9 cellular contexts compared by ENCODE assay signal in genomic region chr9:98410185-98410697, GRCh38.
DNase-seq lines count a peak whose midpoint lies in the region; ATAC-seq and TF ChIP-seq lines count a peak whose summit lies in the region.
"Had no signal": no experiment of that assay in that cellular context is flagged by ENCODE, and none has a peak within 500 bp of the region (broad histone marks: within the 10 kb centered on the region; RNA-seq: fewer than 3 reads in every experiment).

No MANE protein-coding gene starts in this region.

- H3K9ac ChIP-seq in neuronal stem cell (ENCODE audit: low read depth, low read length, poor library complexity) = no peak overlapping the region

- TF ChIP-seq CTCF in RWPE1 (conservative IDR thresholded peaks at IDR 0.05; ENCODE audit: low read depth) = no peak
- TF ChIP-seq CTCF in fibroblast of mammary gland (conservative IDR thresholded peaks at IDR 0.05; ENCODE audit: control insufficient read depth, insufficient read depth, low read depth, low read length) = peak; percentile 67

- H2AK5ac ChIP-seq in neuronal stem cell (ENCODE audit: low read depth, low read length) = no peak overlapping the region

- H3K9me3 ChIP-seq in neuronal stem cell (replicated peaks in 1 of 2; ENCODE audit: control insufficient read depth in 2 of 2, insufficient read depth in 1 of 2, low read depth in 1 of 2, low read length in 2 of 2) = no peaks in the 10 kb centered on the region
- H3K9me3 ChIP-seq: tibial artery had no signal

- CTCF ChIA-PET in RWPE1 (lab: Yijun Ruan, JAX) = interaction anchor here (0.6 to 0.7 kb wide), 4 partner anchors 57 to 313 kb away, joined by 3 to 4 read pairs (median 3); no protein-coding TSS in a partner anchor

- H2BK5ac ChIP-seq in neuronal stem cell (ENCODE audit: low read length) = no peak overlapping the region

- H3K79me1 ChIP-seq in neuronal stem cell (ENCODE audit: low read depth, low read length) = no peaks in the 10 kb centered on the region

- POLR2A ChIA-PET in RWPE1 (lab: Yijun Ruan, JAX; ENCODE audit: low non-redundant PET) = no interaction called here

- H3K4me2 ChIP-seq in neuronal stem cell (ENCODE audit: insufficient read depth, low read length, poor library complexity, severe bottlenecking) = no peak overlapping the region

- peak overlapping the region; percentile 71 for H2AFZ ChIP-seq in neuronal stem cell (ENCODE audit: low read length)

- peaks cover 0 to 21% (median 0%) of the 10 kb centered on the region in 3 experiments for H3K27me3 ChIP-seq in neuronal stem cell (ENCODE audit: control insufficient read depth in 3 of 3, insufficient read depth in 3 of 3, low read depth in 1 of 3, low read length in 3 of 3)
- H3K27me3 ChIP-seq: tibial artery had no signal

- H3K27ac ChIP-seq in RWPE1 (no peak overlapping the region), neuronal stem cell (replicated peaks; ENCODE audit: low read length) (no peak overlapping the region)
- H3K27ac ChIP-seq: tibial artery had no signal

- ATAC-seq in HG03045 (IDR thresholded peaks at IDR 0.05; ENCODE audit: unreplicated experiment) = no peak

- no CpG with 5 or more reads among the region's 8 CpGs for whole genome bisulfite sequencing in neuronal stem cell (ENCODE audit: extremely low coverage in 2 of 2, insufficient read length in 2 of 2, insufficient replicate concordance in 1 of 2), 2 donors

- H2BK120ac ChIP-seq in neuronal stem cell (ENCODE audit: low read depth, low read length) = no peak overlapping the region

- no peak overlapping the region for H4K91ac ChIP-seq in neuronal stem cell (ENCODE audit: low read depth, low read length, poor library complexity)

- no peak overlapping the region for H2BK15ac ChIP-seq in neuronal stem cell (ENCODE audit: low read length)

- H3K4me3 ChIP-seq in fibroblast of mammary gland (ENCODE audit: control insufficient read depth, low read depth, low read length) = no peak overlapping the region
- peak overlapping the region in 1 of 2 donors; percentile 30 for H3K4me3 ChIP-seq in neuronal stem cell (ENCODE audit: low read length in 2 of 2)
- H3K4me3 ChIP-seq: tibial artery had no signal

- H3K4ac ChIP-seq in neuronal stem cell (ENCODE audit: low read length) = no peak overlapping the region

- no peak overlapping the region for H2BK12ac ChIP-seq in neuronal stem cell (ENCODE audit: low read length)

- peak; percentile 55 for DNase-seq in ELF-1 (ENCODE audit: low read depth, low spot score)
- DNase-seq in RWPE1 (ENCODE audit: low spot score) = peak; percentile 50
- peak; percentile 94 for DNase-seq in fibroblast of mammary gland (ENCODE audit: low read depth)
- DNase-seq in neuronal stem cell (ENCODE audit: low spot score) = peak; percentile 31
- DNase-seq in NCI-H187 (lab: John Stamatoyannopoulos, UW) = no peak
- no peak for DNase-seq in HPDE6-E6E7 (ENCODE audit: extremely low spot score)
- DNase-seq in stimulated activated CD4-positive, alpha-beta T cell treated with anti-CD3 and anti-CD28 coated beads, Interleukin-15, amount 100 ng/mL, for 24 hours = no peak
- DNase-seq: tibial artery had no signal

- H3K14ac ChIP-seq in neuronal stem cell (ENCODE audit: low read length) = no peak overlapping the region

- H3K36me3 ChIP-seq in neuronal stem cell (replicated peaks in 1 of 2; ENCODE audit: control insufficient read depth in 2 of 2, insufficient read depth in 2 of 2, low read length in 2 of 2) = no peaks in the 10 kb centered on the region
- H3K36me3 ChIP-seq: tibial artery had no signal

- H4K8ac ChIP-seq in neuronal stem cell (ENCODE audit: low read depth, low read length) = no peak overlapping the region

- H3K4me1 ChIP-seq in neuronal stem cell (ENCODE audit: control insufficient read depth in 2 of 2, insufficient read depth in 1 of 2, low read depth in 1 of 2, low read length in 2 of 2) = peaks cover 0 to 3% of the 10 kb centered on the region in 2 donors
- H3K4me1 ChIP-seq: tibial artery had no signal

- H3K18ac ChIP-seq in neuronal stem cell (ENCODE audit: low read length) = no peak overlapping the region

- no peak overlapping the region for H3K23ac ChIP-seq in neuronal stem cell (ENCODE audit: low read depth, low read length, poor library complexity)

Comparison
In these comparisons a context has a peak if more than half of its experiments do, and no peak if none do; other contexts are left out.
1. DNase-seq: peak in ELF-1 (single experiment), RWPE1 (single experiment), fibroblast of mammary gland (single experiment) and neuronal stem cell (single experiment); none in NCI-H187 (0 of 2), HPDE6-E6E7 (single experiment) and stimulated activated CD4-positive, alpha-beta T cell treated with anti-CD3 and anti-CD28 coated beads, Interleukin-15, amount 100 ng/mL, for 24 hours (single experiment).